ENCODE assay signal across 16 cellular contexts in genomic region chr16:89913408-89914387, GRCh38. TPM values are rescaled to one million over a fixed set of nuclear protein-coding genes. Genes with fewer than 3 reads are reported as not detected.
A peak's percentile ranks its signal among the peaks of the same experiment; 100 is the strongest.
DNase-seq lines count a peak whose midpoint lies in the region; ATAC-seq and TF ChIP-seq lines count a peak whose summit lies in the region.
"Had no signal": no experiment of that assay in that cellular context is flagged by ENCODE, and none has a peak within 500 bp of the region (broad histone marks: within the 10 kb centered on the region; RNA-seq: fewer than 3 reads in every experiment).

No MANE protein-coding gene starts in this region.

- no peak overlapping the region for H3K4me2 ChIP-seq in HCT116 (ENCODE audit: low read length)

- CTCF ChIA-PET in CD8-positive, alpha-beta T cell (lab: Charles Lee): no interaction called here
- CTCF ChIA-PET in HCT116 (lab: Charles Lee): no interaction called here
- CTCF ChIA-PET in WTC11 (lab: Charles Lee): interaction anchor here (0.6 kb wide), 1 partner anchor 49 kb away, joined by 3 read pairs; no protein-coding TSS in a partner anchor

- RAD21 ChIA-PET in HCT116 (lab: Charles Lee; ENCODE audit: low non-redundant PET in 1 of 2, low total read pairs in 2 of 2, uncharacterized antibody in 2 of 2, unreplicated experiment in 2 of 2): no interaction called here

- TF ChIP-seq POLR2A in HCT116 (IDR thresholded peaks at IDR 0.05; ENCODE audit: borderline replicate concordance, extremely low read depth, insufficient read depth, insufficient read length) (no peak), sigmoid colon (IDR thresholded peaks at IDR 0.05) (no peak)

- no peaks in the 10 kb centered on the region for H3K9me2 ChIP-seq in HCT116 (ENCODE audit: insufficient read depth)

- no peak overlapping the region for H3K9ac ChIP-seq in HCT116 (ENCODE audit: low read length)

- 78 to 87% methylated on average over 30 of the region's 30 CpGs for WGBS in sigmoid colon, 2 donors

- no TSS peak for BruUV-seq in HCT116 (replicated peaks; lab: Mats Ljungman, UMichigan)

- H3K4me1 Mint-ChIP-seq in CD8-positive, alpha-beta T cell (ENCODE audit: low read depth): peaks cover 23% of the 10 kb centered on the region
- H3K4me1 Mint-ChIP-seq in WTC11 (0 out of 2 replicates have a peak, but pooled peaks cover 1% of the 10 kb centered on the region), nephron progenitor cell (peaks cover 22% of the 10 kb centered on the region)
- H3K4me1 Mint-ChIP-seq in stimulated activated memory B cell treated with anti-CD40 and anti-IgM and Interleukin-4, amounts not matched to agents 10 μg/mL and 1 μg/mL and 100 μg/mL, for 72 hours: peaks cover 33% of the 10 kb centered on the region

- no peak for TF ChIP-seq EP300 in sigmoid colon (IDR thresholded peaks at IDR 0.05)

- H3K4me1 ChIP-seq in CD8-positive, alpha-beta T cell (ENCODE audit: insufficient read depth, low read length): peaks cover 22% of the 10 kb centered on the region
- H3K4me1 ChIP-seq in HCT116 (ENCODE audit: control insufficient read depth in 1 of 2, insufficient read depth in 2 of 2, low read length in 2 of 2) (peaks cover 28 to 40% of the 10 kb centered on the region in 2 experiments), sigmoid colon (peaks cover 0 to 24% (median 20%) of the 10 kb centered on the region in 4 donors)

- peak overlapping the region; percentile 20 for H3K27ac Mint-ChIP-seq in CD8-positive, alpha-beta T cell
- H3K27ac Mint-ChIP-seq in WTC11 (peak overlapping the region; percentile 52), nephron progenitor cell (peak overlapping the region; percentile 87)
- H3K27ac Mint-ChIP-seq in stimulated activated memory B cell treated with anti-CD40 and anti-IgM and Interleukin-4, amounts not matched to agents 10 μg/mL and 1 μg/mL and 100 μg/mL, for 72 hours: no peak overlapping the region

- no peaks in the 10 kb centered on the region for H3K79me2 ChIP-seq in HCT116 (ENCODE audit: insufficient read depth, low read length)

- no peak overlapping the region for H3K27ac ChIP-seq in CD8-positive, alpha-beta T cell (ENCODE audit: low read depth, low read length)
- H3K27ac ChIP-seq in HCT116 (ENCODE audit: low read depth, low read length) (peak overlapping the region; percentile 17; the same call in 1 of the 2 replicates), sigmoid colon (no peak overlapping the region)

- no peaks in the 10 kb centered on the region for H3K27me3 ChIP-seq in CD8-positive, alpha-beta T cell (ENCODE audit: insufficient read depth, low read length)
- H3K27me3 ChIP-seq in HCT116 (ENCODE audit: insufficient read depth, low read length) (no peaks in the 10 kb centered on the region), sigmoid colon (no peaks in the 10 kb centered on the region)

- TF ChIP-seq CTCF in CD8-positive, alpha-beta T cell (IDR thresholded peaks at IDR 0.05): no peak
- TF ChIP-seq CTCF in HCT116 (IDR thresholded peaks at IDR 0.05 in 2 of 3, conservative IDR thresholded peaks at IDR 0.05 in 1 of 3; ENCODE audit: borderline replicate concordance in 1 of 3, insufficient read depth in 1 of 3, low read depth in 2 of 3, low read length in 2 of 3): no peak
- no peak for TF ChIP-seq CTCF in WTC11 (IDR thresholded peaks at IDR 0.05)
- no peak for TF ChIP-seq CTCF in nephron progenitor cell (IDR thresholded peaks at IDR 0.05)
- TF ChIP-seq CTCF in sigmoid colon (IDR thresholded peaks at IDR 0.05): no peak

- H2AFZ ChIP-seq in HCT116 (ENCODE audit: low read depth, low read length, poor library complexity, severe bottlenecking): no peak overlapping the region

- TF ChIP-seq RAD21 in HCT116 (IDR thresholded peaks at IDR 0.05; ENCODE audit: low read depth): no peak

- no peaks in the 10 kb centered on the region for H3K9me3 ChIP-seq in CD8-positive, alpha-beta T cell (ENCODE audit: low read length)
- H3K9me3 ChIP-seq in HCT116 (ENCODE audit: control insufficient read depth in 1 of 2, insufficient read depth in 1 of 2, low read depth in 1 of 2, low read length in 2 of 2) (no peaks in the 10 kb centered on the region), sigmoid colon (no peaks in the 10 kb centered on the region)

- no peaks in the 10 kb centered on the region for H4K20me1 ChIP-seq in HCT116 (ENCODE audit: insufficient read depth)

- peaks cover 1% of the 10 kb centered on the region for H3K27me3 Mint-ChIP-seq in CD8-positive, alpha-beta T cell (ENCODE audit: low read depth)
- H3K27me3 Mint-ChIP-seq in WTC11 (ENCODE audit: low read depth) (peaks cover 2% of the 10 kb centered on the region), nephron progenitor cell (ENCODE audit: low read depth, poor library complexity) (peaks cover 3% of the 10 kb centered on the region)
- peaks cover 5% of the 10 kb centered on the region for H3K27me3 Mint-ChIP-seq in stimulated activated memory B cell treated with anti-CD40 and anti-IgM and Interleukin-4, amounts not matched to agents 10 μg/mL and 1 μg/mL and 100 μg/mL, for 72 hours

- no peak for DNase-seq in CD8-positive, alpha-beta T cell
- no peak for DNase-seq in HCT116 (ENCODE audit: low read depth, low spot score)
- no peak for DNase-seq in WTC11 (ENCODE audit: low spot score)
- no peak for DNase-seq in nephron progenitor cell
- DNase-seq in H4 (ENCODE audit: low spot score): no peak
- no peak for DNase-seq in pons (ENCODE audit: low spot score)
- DNase-seq in sigmoid colon: no peak
- DNase-seq: COR-L47, DMS53, HCEC 1CT, Kasumi-1, NCI-H1105, NCI-H1694, NCI-H524 had no signal

- peaks cover 8% of the 10 kb centered on the region for H3K36me3 ChIP-seq in CD8-positive, alpha-beta T cell (ENCODE audit: insufficient read depth, low read length)
- H3K36me3 ChIP-seq in HCT116 (ENCODE audit: control insufficient read depth in 1 of 2, insufficient read depth in 2 of 2, low read length in 2 of 2): peaks cover 4 to 15% of the 10 kb centered on the region in 2 experiments; a peak in 3 of 4 replicates
- peaks cover 0 to 28% (median 15%) of the 10 kb centered on the region in 4 donors for H3K36me3 ChIP-seq in sigmoid colon

- no peak overlapping the region for H3K4me3 ChIP-seq in CD8-positive, alpha-beta T cell (ENCODE audit: low read depth, low read length)
- no peak overlapping the region for H3K4me3 ChIP-seq in HCT116 (replicated peaks in 1 of 2; ENCODE audit: low read depth in 1 of 2, low read length in 2 of 2)
- no peak overlapping the region for H3K4me3 ChIP-seq in sigmoid colon

- H3K36me3 Mint-ChIP-seq in CD8-positive, alpha-beta T cell: peaks cover 20% of the 10 kb centered on the region
- H3K36me3 Mint-ChIP-seq in WTC11 (peaks cover 9% of the 10 kb centered on the region), nephron progenitor cell (ENCODE audit: low read depth) (peaks cover 19% of the 10 kb centered on the region)
- peaks cover 40% of the 10 kb centered on the region for H3K36me3 Mint-ChIP-seq in stimulated activated memory B cell treated with anti-CD40 and anti-IgM and Interleukin-4, amounts not matched to agents 10 μg/mL and 1 μg/mL and 100 μg/mL, for 72 hours

- ATAC-seq in CD8-positive, alpha-beta T cell: no peak
- ATAC-seq in HCT116 (no peak), WTC11 (no peak)
- ATAC-seq in stimulated activated memory B cell treated with anti-CD40 and anti-IgM and Interleukin-4, amounts not matched to agents 10 μg/mL and 1 μg/mL and 100 μg/mL, for 72 hours: no peak

- no peaks in the 10 kb centered on the region for H3K9me3 Mint-ChIP-seq in CD8-positive, alpha-beta T cell
- H3K9me3 Mint-ChIP-seq in WTC11 (no peaks in the 10 kb centered on the region), nephron progenitor cell (no peaks in the 10 kb centered on the region)
- no peaks in the 10 kb centered on the region for H3K9me3 Mint-ChIP-seq in stimulated activated memory B cell treated with anti-CD40 and anti-IgM and Interleukin-4, amounts not matched to agents 10 μg/mL and 1 μg/mL and 100 μg/mL, for 72 hours

- no peak overlapping the region for H3K4me3 Mint-ChIP-seq in CD8-positive, alpha-beta T cell
- H3K4me3 Mint-ChIP-seq in WTC11: no peak overlapping the region
- no peak overlapping the region for H3K4me3 Mint-ChIP-seq in nephron progenitor cell
- no peak overlapping the region for H3K4me3 Mint-ChIP-seq in stimulated activated memory B cell treated with anti-CD40 and anti-IgM and Interleukin-4, amounts not matched to agents 10 μg/mL and 1 μg/mL and 100 μg/mL, for 72 hours
- H3K4me3 Mint-ChIP-seq: CD14-positive monocyte had no signal

- intact Hi-C loops in CD8-positive, alpha-beta T cell (cut with DNase I, micrococcal nuclease): no loop called here
- intact Hi-C loops in HCT116 (cut with micrococcal nuclease) (no loop called here), sigmoid colon (cut with DNase I) (no loop called here)

- POLR2A ChIA-PET in CD8-positive, alpha-beta T cell (lab: Charles Lee): no interaction called here
- POLR2A ChIA-PET in HCT116 (lab: Charles Lee) (interaction anchor here (1.4 kb wide), 1 partner anchor 9 kb away, joined by 4 read pairs; the partner anchor contains the start of gene TUBB3), WTC11 (lab: Charles Lee) (interaction anchor here (1.1 kb wide), 1 partner anchor 10 kb away, joined by 3 read pairs; no protein-coding TSS in a partner anchor)

TF ChIP-seq in WTC11, 78 proteins besides CTCF, POLR2A, EP300 and RAD21 (continues in another document):
- TF ChIP-seq NFE2L1 (CRISPR knock-in tag; IDR thresholded peaks at IDR 0.05): no peak

RNA-seq across cellular contexts. Expression of gene MC1R, which starts 5.0 kb away (rescaled TPM):
- 1 to 10 TPM; 5.4 to 6.4 TPM for total RNA-seq in CD8-positive, alpha-beta T cell
- total RNA-seq in HCT116 (2021; ENCODE audit: unreplicated experiment): 12.2 TPM
- polyA plus RNA-seq in HCT116 (2012): 9.9 and 12.5 TPM in 2 replicates
- total RNA-seq in WTC11 (2021): 3.4 to 3.8 TPM (median 3.5 TPM) in 3 replicates
- total RNA-seq in H4 (2014; rRNA removed; shearing (Covaris generic)): 1.1 and 1.8 TPM in 2 replicates
- 1 to 10 TPM; 2.1 to 8.0 (median 4.5) TPM for total RNA-seq in sigmoid colon
- polyA plus RNA-seq in sigmoid colon: 1 to 10 TPM in 1 of 3 donors, not detected in 2; 5.6 TPM

RNA-seq across cellular contexts. Expression of gene TUBB3, which starts 9.4 kb away (rescaled TPM):
- total RNA-seq in CD8-positive, alpha-beta T cell: under 1 TPM; 0.62 to 0.86 TPM
- 173 TPM for total RNA-seq in HCT116 (2021; ENCODE audit: unreplicated experiment)
- polyA plus RNA-seq in HCT116 (2012): 213 and 219 TPM in 2 replicates
- 150 to 209 TPM (median 163 TPM) in 3 replicates for total RNA-seq in WTC11 (2021)
- total RNA-seq in H4 (2014; rRNA removed; shearing (Covaris generic)): 217 and 304 TPM in 2 replicates
- 10 to 100 TPM in 3 of 4 donors, 1 to 10 TPM in 1; 9.2 to 35.0 (median 27.8) TPM for total RNA-seq in sigmoid colon
- polyA plus RNA-seq in sigmoid colon: 10 to 100 TPM in 1 of 3 donors, 1 to 10 TPM in 1, under 1 TPM in 1; 0.46 to 23.5 (median 1.8) TPM
- polyA plus RNA-seq: CD14-positive monocyte had no signal

RNA-seq across cellular contexts. Expression of gene DEF8, which starts 34.9 kb away (rescaled TPM):
- total RNA-seq in CD8-positive, alpha-beta T cell: 10 to 100 TPM; 27.1 to 30.0 TPM
- total RNA-seq in HCT116 (2021; ENCODE audit: unreplicated experiment) (109 TPM), WTC11 (2021) (64.5 to 64.7 TPM (median 64.6 TPM) in 3 replicates), sigmoid colon (100 to 1,000 TPM in 1 of 4 donors, 10 to 100 TPM in 3; 68.8 to 127 (median 86.6) TPM)
- 105 and 108 TPM in 2 replicates for polyA plus RNA-seq in HCT116 (2012)
- 53.9 and 68.6 TPM in 2 replicates for total RNA-seq in H4 (2014; rRNA removed; shearing (Covaris generic))
- 10 to 100 TPM; 24.6 to 37.2 (median 30.5) TPM for polyA plus RNA-seq in sigmoid colon

RNA-seq across cellular contexts. Expression of gene TCF25, which starts 40.3 kb away (rescaled TPM):
- 100 to 1,000 TPM; 355 to 421 TPM for total RNA-seq in CD8-positive, alpha-beta T cell
- total RNA-seq in HCT116 (2021; ENCODE audit: unreplicated experiment) (345 TPM), WTC11 (2021) (113 to 155 TPM (median 127 TPM) in 3 replicates), sigmoid colon (100 to 1,000 TPM; 131 to 244 (median 181) TPM)
- polyA plus RNA-seq in HCT116 (2012): 354 and 371 TPM in 2 replicates
- total RNA-seq in H4 (2014; rRNA removed; shearing (Covaris generic)): 95.7 and 97.1 TPM in 2 replicates
- 100 to 1,000 TPM in 2 of 3 donors, 10 to 100 TPM in 1; 89.7 to 161 (median 106) TPM for polyA plus RNA-seq in sigmoid colon

Comparison
In these comparisons a context has a peak if more than half of its experiments do, and no peak if none do; other contexts are left out.
1. RNA of gene TUBB3, which starts 9.4 kb away (total RNA-seq): 217 to 304 TPM in H4, 150 to 209 TPM in WTC11, 173 TPM in HCT116 (single experiment) and 9.2 to 35.0 TPM in sigmoid colon; 0.62 to 0.86 TPM in CD8-positive, alpha-beta T cell; every median in the first group is over 4 times any median in the second.